In genomic region chr1:191290441-191290840, GRCh38 we compare ENCODE assay signal across 19 cellular contexts.
DNase-seq lines count a peak whose midpoint lies in the region; ATAC-seq and TF ChIP-seq lines count a peak whose summit lies in the region.
"Had no signal": no experiment of that assay in that cellular context is flagged by ENCODE, and none has a peak within 500 bp of the region (broad histone marks: within the 10 kb centered on the region; RNA-seq: fewer than 3 reads in every experiment).

No MANE protein-coding gene starts in this region.

- WGBS in upper lobe of left lung, 2 donors = 34 to 50% methylated on average over 4 of the region's 4 CpGs

- no peak for TF ChIP-seq POLR2A in upper lobe of left lung (IDR thresholded peaks at IDR 0.05)

- no peak for TF ChIP-seq CTCF in DND-41 (IDR thresholded peaks at IDR 0.05; ENCODE audit: borderline replicate concordance, extremely low read depth, low read length, poor library complexity, severe bottlenecking)
- no peak for TF ChIP-seq CTCF in neural progenitor cell (IDR thresholded peaks at IDR 0.05)
- TF ChIP-seq CTCF in upper lobe of left lung (IDR thresholded peaks at IDR 0.05) = no peak

- no peak overlapping the region for H3K9ac ChIP-seq in DND-41 (ENCODE audit: low read depth, low read length)
- no peak overlapping the region for H3K9ac ChIP-seq in neural progenitor cell

- no peaks in the 10 kb centered on the region for H3K27me3 Mint-ChIP-seq in neural progenitor cell (ENCODE audit: insufficient read depth, low read depth)
- H3K27me3 Mint-ChIP-seq: activated CD4-positive, alpha-beta memory T cell treated with anti-CD3 and anti-CD28 coated beads for 36 hours; central memory CD8-positive, alpha-beta T cell; T-cell had no signal

- no peak overlapping the region for H3K27ac Mint-ChIP-seq in neural progenitor cell
- H3K27ac Mint-ChIP-seq: activated CD4-positive, alpha-beta memory T cell treated with anti-CD3 and anti-CD28 coated beads for 36 hours; activated naive CD4-positive, alpha-beta T cell treated with anti-CD3 and anti-CD28 coated beads for 36 hours; stimulated activated effector memory CD8-positive, alpha-beta T cell treated with anti-CD3 and anti-CD28 coated beads, Interleukin-12 subunit alpha, Interleukin-12 subunit beta, amount 100 ng/mL, for 72 hours; T-cell had no signal

- no peaks in the 10 kb centered on the region for H3K36me3 Mint-ChIP-seq in neural progenitor cell
- H3K36me3 Mint-ChIP-seq: activated CD4-positive, alpha-beta memory T cell treated with anti-CD3 and anti-CD28 coated beads for 36 hours; stimulated activated effector memory CD8-positive, alpha-beta T cell treated with anti-CD3 and anti-CD28 coated beads, Interleukin-12 subunit alpha, Interleukin-12 subunit beta, amount 100 ng/mL, for 72 hours; T-cell had no signal

- H4K20me1 ChIP-seq in DND-41 (ENCODE audit: insufficient read depth, low read length) (no peaks in the 10 kb centered on the region), neural progenitor cell (ENCODE audit: low read depth) (no peaks in the 10 kb centered on the region)

- no peaks in the 10 kb centered on the region for H3K27me3 ChIP-seq in DND-41 (ENCODE audit: insufficient read depth, low read length, poor library complexity)
- no peaks in the 10 kb centered on the region for H3K27me3 ChIP-seq in neural progenitor cell
- H3K27me3 ChIP-seq in upper lobe of left lung = no peaks in the 10 kb centered on the region

- H3K9me3 Mint-ChIP-seq in neural progenitor cell = no peaks in the 10 kb centered on the region

- no peaks in the 10 kb centered on the region for H3K4me1 ChIP-seq in DND-41 (ENCODE audit: insufficient read depth, low read length)
- peaks cover 7% of the 10 kb centered on the region for H3K4me1 ChIP-seq in neural progenitor cell
- no peaks in the 10 kb centered on the region for H3K4me1 ChIP-seq in upper lobe of left lung

- peaks cover 8% of the 10 kb centered on the region for H3K4me1 Mint-ChIP-seq in neural progenitor cell
- H3K4me1 Mint-ChIP-seq: central memory CD8-positive, alpha-beta T cell; stimulated activated effector memory CD8-positive, alpha-beta T cell treated with anti-CD3 and anti-CD28 coated beads, Interleukin-12 subunit alpha, Interleukin-12 subunit beta, amount 100 ng/mL, for 72 hours; T-cell had no signal

- no peak for ATAC-seq in DND-41 (ENCODE audit: insufficient read depth, low read depth)
- ATAC-seq in upper lobe of left lung (ENCODE audit: low FRiP score in 2 of 2) = no peak
- ATAC-seq: esophagus mucosa; Right ventricle myocardium inferior; sciatic nerve; stimulated activated effector memory CD8-positive, alpha-beta T cell treated with anti-CD3 and anti-CD28 coated beads, Interleukin-12 subunit alpha, Interleukin-12 subunit beta, amount 100 ng/mL, for 72 hours; T-cell had no signal

- H3K9me3 ChIP-seq in DND-41 (ENCODE audit: insufficient read depth, low read length, severe bottlenecking) (no peaks in the 10 kb centered on the region), neural progenitor cell (ENCODE audit: low read depth) (no peaks in the 10 kb centered on the region), upper lobe of left lung (no peaks in the 10 kb centered on the region)
- H3K9me3 ChIP-seq: Caco-2 had no signal

- no peak for DNase-seq in DND-41
- peak; percentile 60 to 81 for DNase-seq in NCI-H524 (lab: John Stamatoyannopoulos, UW)
- peak; percentile 69 for DNase-seq in cerebellar cortex (ENCODE audit: low spot score)
- peak; percentile 28 for DNase-seq in neural progenitor cell (ENCODE audit: low spot score)
- DNase-seq in stimulated activated CD8-positive, alpha-beta memory T cell treated with anti-CD3 and anti-CD28 coated beads, Interleukin-4, amount 100 ng/mL, for 48 hours = no peak
- no peak for DNase-seq in upper lobe of left lung
- no peak for DNase-seq in DMS114 treated with DMSO at 0.1 percent for 48 hours (lab: John Stamatoyannopoulos, UW; ENCODE audit: unreplicated experiment)
- DNase-seq: activated CD4-positive, alpha-beta memory T cell treated with anti-CD3 and anti-CD28 coated beads for 36 hours; activated naive CD4-positive, alpha-beta T cell treated with anti-CD3 and anti-CD28 coated beads for 36 hours; aorta; Caco-2; NCI-H1436; NCI-H226; T-cell had no signal

- H3K79me2 ChIP-seq in DND-41 (ENCODE audit: insufficient read depth, low read length) = no peaks in the 10 kb centered on the region
- H3K79me2 ChIP-seq in neural progenitor cell (ENCODE audit: low read depth) = no peaks in the 10 kb centered on the region

- H3F3A ChIP-seq in neural progenitor cell (ENCODE audit: low read depth) = no peaks in the 10 kb centered on the region

- no peak overlapping the region for H3K4me3 Mint-ChIP-seq in neural progenitor cell
- H3K4me3 Mint-ChIP-seq: activated CD4-positive, alpha-beta memory T cell treated with anti-CD3 and anti-CD28 coated beads for 36 hours; activated naive CD4-positive, alpha-beta T cell treated with anti-CD3 and anti-CD28 coated beads for 36 hours; central memory CD8-positive, alpha-beta T cell; stimulated activated effector memory CD8-positive, alpha-beta T cell treated with anti-CD3 and anti-CD28 coated beads, Interleukin-12 subunit alpha, Interleukin-12 subunit beta, amount 100 ng/mL, for 72 hours; T-cell had no signal

- no peak overlapping the region for H3K27ac ChIP-seq in DND-41 (ENCODE audit: low read length)
- no peak overlapping the region for H3K27ac ChIP-seq in neural progenitor cell
- no peak overlapping the region for H3K27ac ChIP-seq in upper lobe of left lung

- H3K36me3 ChIP-seq in DND-41 (ENCODE audit: insufficient read depth, low read length) (no peaks in the 10 kb centered on the region), neural progenitor cell (no peaks in the 10 kb centered on the region), upper lobe of left lung (no peaks in the 10 kb centered on the region)

- H2AFZ ChIP-seq in DND-41 (ENCODE audit: low read depth, low read length) (peak overlapping the region; percentile 26; the same call in 1 of the 2 replicates), neural progenitor cell (replicated peaks) (peak overlapping the region; percentile 6)

- no peak for TF ChIP-seq EP300 in upper lobe of left lung (IDR thresholded peaks at IDR 0.05)

- H3K4me3 ChIP-seq in DND-41 (ENCODE audit: low read depth in 1 of 2, low read length in 2 of 2) = no peak overlapping the region
- no peak overlapping the region for H3K4me3 ChIP-seq in neural progenitor cell
- no peak overlapping the region for H3K4me3 ChIP-seq in upper lobe of left lung

- H3K4me2 ChIP-seq in DND-41 (ENCODE audit: insufficient read depth, low read length) (no peak overlapping the region), neural progenitor cell (no peak overlapping the region)

Comparison
In these comparisons a context has a peak if more than half of its experiments do, and no peak if none do; other contexts are left out.
1. DNase-seq: peak in NCI-H524 (2 of 2), cerebellar cortex (single experiment) and neural progenitor cell (single experiment); none in DND-41 (single experiment), stimulated activated CD8-positive, alpha-beta memory T cell treated with anti-CD3 and anti-CD28 coated beads, Interleukin-4, amount 100 ng/mL, for 48 hours (single experiment), upper lobe of left lung (0 of 2) and DMS114 treated with DMSO at 0.1 percent for 48 hours (single experiment).